Comparison of ENCODE assay signal across 23 cellular contexts in the genomic region with DNA sequence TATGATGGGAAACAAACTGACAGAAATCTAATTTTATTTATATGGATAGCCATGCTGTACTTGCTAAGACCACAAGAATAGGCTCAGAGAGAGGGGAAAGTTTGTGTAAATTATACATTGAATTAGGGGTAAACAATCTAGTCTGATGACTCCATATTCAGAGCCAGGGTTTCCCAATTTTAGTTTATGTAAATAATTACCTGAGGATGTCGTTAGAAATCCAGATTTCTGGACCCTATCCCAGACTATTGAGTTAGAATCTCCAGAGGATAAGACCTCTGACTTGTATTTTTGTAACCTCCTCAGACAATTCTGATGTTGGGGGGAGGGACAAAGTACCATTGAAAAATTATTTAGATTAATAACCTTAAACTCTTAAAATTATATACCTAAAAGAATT.
"Had no signal": no experiment of that assay in that cellular context is flagged by ENCODE, and none has a peak within 500 bp of the region (broad histone marks: within the 10 kb centered on the region; RNA-seq: fewer than 3 reads in every experiment).

No MANE protein-coding gene starts in this region.

- H3K36me3 ChIP-seq: esophagus muscularis mucosa, gastroesophageal sphincter, left lung had no signal

- H3K4me3 ChIP-seq: coronary artery, dorsolateral prefrontal cortex, esophagus muscularis mucosa, gastroesophageal sphincter, heart left ventricle, hepatocyte, left lung, lower lobe of right lung, mucosa of descending colon had no signal

- H3K27ac ChIP-seq: coronary artery, dorsolateral prefrontal cortex, esophagus muscularis mucosa, gastroesophageal sphincter, hepatocyte, left lung, lower lobe of right lung had no signal

- H3K27me3 ChIP-seq: dorsolateral prefrontal cortex, esophagus muscularis mucosa, gastroesophageal sphincter, heart left ventricle, hepatocyte, left lung had no signal

- DNase-seq: dermis blood vessel endothelial cell; dorsolateral prefrontal cortex; effector CD4-positive, alpha-beta T cell; effector memory CD4-positive, alpha-beta T cell; foreskin fibroblast; foreskin melanocyte; heart left ventricle; hypothalamus; immature natural killer cell; islet precursor cell; kidney; kidney glomerular epithelial cell; left colon; left lung; left ventricle myocardium superior; lower lobe of right lung; mesenchymal stem cell; mucosa of descending colon; naive B cell had no signal

- ATAC-seq: gastroesophageal sphincter, heart left ventricle, left lung, left ventricle myocardium superior, lower lobe of right lung had no signal

- H3K9me3 ChIP-seq: esophagus muscularis mucosa, gastroesophageal sphincter, heart left ventricle, left lung, lower lobe of right lung, mucosa of descending colon had no signal
